1 cellular context compared by ENCODE assay signal in the genomic region with DNA sequence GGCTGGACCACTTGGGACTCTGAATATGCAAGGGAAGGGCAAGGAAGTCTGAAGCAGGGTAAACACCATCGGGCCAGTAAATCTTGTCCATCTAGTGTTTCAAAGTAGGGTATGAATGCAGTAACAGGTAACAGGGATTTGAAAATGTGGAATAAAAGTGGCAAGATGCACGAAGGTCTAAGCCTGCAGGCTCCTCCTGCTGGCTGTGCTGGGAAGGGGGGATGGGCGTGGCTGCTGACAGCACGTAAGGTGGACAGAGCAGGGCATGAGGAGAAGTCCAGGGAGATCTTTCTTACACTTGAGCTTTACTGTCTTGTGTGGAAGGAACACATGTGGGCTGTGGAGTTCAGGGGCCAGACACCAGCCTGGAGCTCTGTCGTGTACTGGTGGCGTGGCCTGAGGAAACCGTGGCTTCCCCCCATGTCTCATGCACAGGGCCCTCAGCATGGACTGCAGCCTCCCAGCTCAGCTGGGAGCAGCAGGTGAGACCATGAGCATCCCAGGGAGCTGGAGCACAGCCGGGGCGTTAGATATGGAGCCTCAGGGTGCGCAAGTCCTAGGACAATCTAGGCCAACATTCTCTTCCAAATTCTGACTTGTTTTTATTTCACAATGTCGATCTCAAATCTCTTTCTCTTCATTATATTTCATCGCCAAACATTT.
TF ChIP-seq lines count a peak whose summit lies in the region.

No MANE protein-coding gene starts in this region.

TF ChIP-seq in K562, 482 proteins besides CTCF, POLR2A, EP300 and RAD21 (continued from another document and continues in another):
- no peak for TF ChIP-seq RREB1 (CRISPR knock-in tag; IDR thresholded peaks at IDR 0.05)
- 0 out of 2 replicates have a peak, but pooled peaks have one; percentile 48 for TF ChIP-seq SMARCA5 (IDR thresholded peaks at IDR 0.05)
- 0 out of 2 replicates have a peak, but pooled peaks have one; percentile 30 for TF ChIP-seq HLTF (IDR thresholded peaks at IDR 0.05)
- peak; percentile 31 for TF ChIP-seq L3MBTL2 (IDR thresholded peaks at IDR 0.05)
- TF ChIP-seq HIVEP1 (CRISPR knock-in tag; IDR thresholded peaks at IDR 0.05), result no peak
- no peak for TF ChIP-seq CBX5 (IDR thresholded peaks at IDR 0.05; ENCODE audit: borderline replicate concordance, low read depth)
- TF ChIP-seq, protein P1, sequence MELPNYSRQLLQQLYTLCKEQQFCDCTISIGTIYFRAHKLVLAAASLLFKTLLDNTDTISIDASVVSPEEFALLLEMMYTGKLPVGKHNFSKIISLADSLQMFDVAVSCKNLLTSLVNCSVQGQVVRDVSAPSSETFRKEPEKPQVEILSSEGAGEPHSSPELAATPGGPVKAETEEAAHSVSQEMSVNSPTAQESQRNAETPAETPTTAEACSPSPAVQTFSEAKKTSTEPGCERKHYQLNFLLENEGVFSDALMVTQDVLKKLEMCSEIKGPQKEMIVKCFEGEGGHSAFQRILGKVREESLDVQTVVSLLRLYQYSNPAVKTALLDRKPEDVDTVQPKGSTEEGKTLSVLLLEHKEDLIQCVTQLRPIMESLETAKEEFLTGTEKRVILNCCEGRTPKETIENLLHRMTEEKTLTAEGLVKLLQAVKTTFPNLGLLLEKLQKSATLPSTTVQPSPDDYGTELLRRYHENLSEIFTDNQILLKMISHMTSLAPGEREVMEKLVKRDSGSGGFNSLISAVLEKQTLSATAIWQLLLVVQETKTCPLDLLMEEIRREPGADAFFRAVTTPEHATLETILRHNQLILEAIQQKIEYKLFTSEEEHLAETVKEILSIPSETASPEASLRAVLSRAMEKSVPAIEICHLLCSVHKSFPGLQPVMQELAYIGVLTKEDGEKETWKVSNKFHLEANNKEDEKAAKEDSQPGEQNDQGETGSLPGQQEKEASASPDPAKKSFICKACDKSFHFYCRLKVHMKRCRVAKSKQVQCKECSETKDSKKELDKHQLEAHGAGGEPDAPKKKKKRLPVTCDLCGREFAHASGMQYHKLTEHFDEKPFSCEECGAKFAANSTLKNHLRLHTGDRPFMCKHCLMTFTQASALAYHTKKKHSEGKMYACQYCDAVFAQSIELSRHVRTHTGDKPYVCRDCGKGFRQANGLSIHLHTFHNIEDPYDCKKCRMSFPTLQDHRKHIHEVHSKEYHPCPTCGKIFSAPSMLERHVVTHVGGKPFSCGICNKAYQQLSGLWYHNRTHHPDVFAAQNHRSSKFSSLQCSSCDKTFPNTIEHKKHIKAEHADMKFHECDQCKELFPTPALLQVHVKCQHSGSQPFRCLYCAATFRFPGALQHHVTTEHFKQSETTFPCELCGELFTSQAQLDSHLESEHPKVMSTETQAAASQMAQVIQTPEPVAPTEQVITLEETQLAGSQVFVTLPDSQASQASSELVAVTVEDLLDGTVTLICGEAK (IDR thresholded peaks at IDR 0.05), result 0 out of 2 replicates have a peak, but pooled peaks have one; percentile 26
- TF ChIP-seq, protein P1 (CRISPR knock-in tag; IDR thresholded peaks at IDR 0.05), result no peak
- peak; percentile 73 for TF ChIP-seq SP1 (CRISPR knock-in tag; IDR thresholded peaks at IDR 0.05)
- TF ChIP-seq ZBTB33 (CRISPR knock-in tag; IDR thresholded peaks at IDR 0.05), result no peak
- TF ChIP-seq KLF6 (CRISPR knock-in tag; IDR thresholded peaks at IDR 0.05; ENCODE audit: borderline replicate concordance), result no peak
- no peak for TF ChIP-seq SETDB1 (IDR thresholded peaks at IDR 0.05; ENCODE audit: low read length)
- no peak for TF ChIP-seq ZKSCAN8 (CRISPR knock-in tag; IDR thresholded peaks at IDR 0.05)
- TF ChIP-seq GATAD2A (IDR thresholded peaks at IDR 0.05), result no peak
- TF ChIP-seq TCF7L2 (IDR thresholded peaks at IDR 0.05; ENCODE audit: low read depth, low read length), result no peak
- no peak for TF ChIP-seq SNIP1 (IDR thresholded peaks at IDR 0.05; ENCODE audit: low read depth)
- TF ChIP-seq HDGF (IDR thresholded peaks at IDR 0.05), result peak; percentile 86; the same call in 1 of the 2 replicates
- no peak for TF ChIP-seq ZNF12 (CRISPR knock-in tag; IDR thresholded peaks at IDR 0.05)
- TF ChIP-seq, protein P2, sequence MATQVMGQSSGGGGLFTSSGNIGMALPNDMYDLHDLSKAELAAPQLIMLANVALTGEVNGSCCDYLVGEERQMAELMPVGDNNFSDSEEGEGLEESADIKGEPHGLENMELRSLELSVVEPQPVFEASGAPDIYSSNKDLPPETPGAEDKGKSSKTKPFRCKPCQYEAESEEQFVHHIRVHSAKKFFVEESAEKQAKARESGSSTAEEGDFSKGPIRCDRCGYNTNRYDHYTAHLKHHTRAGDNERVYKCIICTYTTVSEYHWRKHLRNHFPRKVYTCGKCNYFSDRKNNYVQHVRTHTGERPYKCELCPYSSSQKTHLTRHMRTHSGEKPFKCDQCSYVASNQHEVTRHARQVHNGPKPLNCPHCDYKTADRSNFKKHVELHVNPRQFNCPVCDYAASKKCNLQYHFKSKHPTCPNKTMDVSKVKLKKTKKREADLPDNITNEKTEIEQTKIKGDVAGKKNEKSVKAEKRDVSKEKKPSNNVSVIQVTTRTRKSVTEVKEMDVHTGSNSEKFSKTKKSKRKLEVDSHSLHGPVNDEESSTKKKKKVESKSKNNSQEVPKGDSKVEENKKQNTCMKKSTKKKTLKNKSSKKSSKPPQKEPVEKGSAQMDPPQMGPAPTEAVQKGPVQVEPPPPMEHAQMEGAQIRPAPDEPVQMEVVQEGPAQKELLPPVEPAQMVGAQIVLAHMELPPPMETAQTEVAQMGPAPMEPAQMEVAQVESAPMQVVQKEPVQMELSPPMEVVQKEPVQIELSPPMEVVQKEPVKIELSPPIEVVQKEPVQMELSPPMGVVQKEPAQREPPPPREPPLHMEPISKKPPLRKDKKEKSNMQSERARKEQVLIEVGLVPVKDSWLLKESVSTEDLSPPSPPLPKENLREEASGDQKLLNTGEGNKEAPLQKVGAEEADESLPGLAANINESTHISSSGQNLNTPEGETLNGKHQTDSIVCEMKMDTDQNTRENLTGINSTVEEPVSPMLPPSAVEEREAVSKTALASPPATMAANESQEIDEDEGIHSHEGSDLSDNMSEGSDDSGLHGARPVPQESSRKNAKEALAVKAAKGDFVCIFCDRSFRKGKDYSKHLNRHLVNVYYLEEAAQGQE (CRISPR knock-in tag; IDR thresholded peaks at IDR 0.05; ENCODE audit: low read depth), result no peak
- no peak for TF ChIP-seq ZNF589 (CRISPR knock-in tag; IDR thresholded peaks at IDR 0.05; ENCODE audit: low read depth)
- no peak for TF ChIP-seq BCOR (IDR thresholded peaks at IDR 0.05)
- TF ChIP-seq BRD4 (IDR thresholded peaks at IDR 0.05), result no peak
- no peak for TF ChIP-seq THRB (CRISPR knock-in tag; conservative IDR thresholded peaks at IDR 0.05)
- peak in 1 of 2 experiments; percentile 70; a peak in 2 of 4 replicates for TF ChIP-seq RCOR1 (IDR thresholded peaks at IDR 0.05; ENCODE audit: borderline replicate concordance in 1 of 2, low read depth in 2 of 2, low read length in 2 of 2)
- TF ChIP-seq RFX5 (IDR thresholded peaks at IDR 0.05; ENCODE audit: low read depth, low read length), result no peak
- TF ChIP-seq ZNF324 (CRISPR knock-in tag; IDR thresholded peaks at IDR 0.05), result no peak
